Comparison of ENCODE assay signal across 10 cellular contexts in the genomic region with DNA sequence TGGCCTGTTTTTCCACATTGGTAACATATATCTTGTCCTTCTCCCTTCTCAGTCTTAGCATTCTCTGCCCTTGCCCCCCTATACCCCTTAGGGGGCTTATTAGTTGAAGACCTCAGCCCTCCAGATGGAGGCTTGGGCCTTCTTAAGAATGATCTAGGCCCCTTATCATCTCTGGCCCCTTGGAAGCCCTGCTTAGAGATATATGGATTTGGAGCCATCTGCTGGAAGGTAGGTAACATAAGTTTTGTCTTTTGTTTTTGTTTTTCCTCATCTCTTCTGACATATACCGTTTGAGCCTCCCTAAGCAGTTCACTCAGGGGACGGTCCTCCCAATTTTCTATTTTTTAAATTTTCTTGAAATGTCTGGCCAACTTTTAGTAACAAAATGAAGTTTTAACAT. TPM values are rescaled to one million over a fixed set of nuclear protein-coding genes. Genes with fewer than 3 reads are reported as not detected.
DNase-seq lines count a peak whose midpoint lies in the region; ATAC-seq and TF ChIP-seq lines count a peak whose summit lies in the region.
"Had no signal": no experiment of that assay in that cellular context is flagged by ENCODE, and none has a peak within 500 bp of the region (broad histone marks: within the 10 kb centered on the region; RNA-seq: fewer than 3 reads in every experiment).

No MANE protein-coding gene starts in this region.

- H3K36me3 ChIP-seq in hepatocyte (replicated peaks; ENCODE audit: insufficient read depth, low read depth) = no peaks in the 10 kb centered on the region
- no peaks in the 10 kb centered on the region for H3K36me3 ChIP-seq in right atrium auricular region

- TF ChIP-seq CTCF in hepatocyte (IDR thresholded peaks at IDR 0.05; ENCODE audit: poor library complexity) (peak; percentile 29), right atrium auricular region (IDR thresholded peaks at IDR 0.05) (peak in 1 of 2 donors; percentile 26)

- ATAC-seq in HG03457 (IDR thresholded peaks at IDR 0.05; ENCODE audit: unreplicated experiment) (no peak), HG02938 (IDR thresholded peaks at IDR 0.05; ENCODE audit: unreplicated experiment) (no peak)

- H3K9me2 ChIP-seq in hepatocyte (replicated peaks; ENCODE audit: insufficient read depth) = no peaks in the 10 kb centered on the region

- no peaks in the 10 kb centered on the region for H3K27me3 ChIP-seq in hepatocyte
- H3K27me3 ChIP-seq in right atrium auricular region = no peaks in the 10 kb centered on the region

- H3K9me3 ChIP-seq in hepatocyte (ENCODE audit: low read depth) (no peaks in the 10 kb centered on the region), right atrium auricular region (no peaks in the 10 kb centered on the region)

- DNase-seq in COLO829 (ENCODE audit: low spot score) (peak; percentile 2), H4 (ENCODE audit: low spot score) (peak; percentile 12), RPMI7951 (ENCODE audit: low read depth) (peak; percentile 15), hepatocyte (ENCODE audit: low spot score) (no peak), right atrium auricular region (ENCODE audit: low spot score) (no peak)
- no peak for DNase-seq in activated naive CD4-positive, alpha-beta T cell treated with Interleukin-2 at 50 U/mL for 16 hours
- DNase-seq: activated CD4-positive, alpha-beta T cell treated with anti-CD3 and anti-CD28 coated beads for 48 hours; NCI-H2029 had no signal

- 43% methylated on average over 2 of the region's 2 CpGs for WGBS in hepatocyte (ENCODE audit: low lambda C conversion rate, missing lambda C conversion rate)

- H3K27ac ChIP-seq in hepatocyte = no peak overlapping the region
- H3K27ac ChIP-seq in right atrium auricular region = no peak overlapping the region

- no peaks in the 10 kb centered on the region for H4K20me1 ChIP-seq in hepatocyte (ENCODE audit: insufficient read depth, poor library complexity, severe bottlenecking)

- H3K4me3 ChIP-seq in hepatocyte (no peak overlapping the region), right atrium auricular region (no peak overlapping the region)

- no peaks in the 10 kb centered on the region for H3K79me2 ChIP-seq in hepatocyte

- H3K4me1 ChIP-seq in hepatocyte (ENCODE audit: insufficient read depth) = no peaks in the 10 kb centered on the region
- H3K4me1 ChIP-seq in right atrium auricular region = no peaks in the 10 kb centered on the region

- no peak overlapping the region for H3K4me2 ChIP-seq in hepatocyte

- no peak overlapping the region for H2AFZ ChIP-seq in hepatocyte

RNA-seq across cellular contexts. Expression of a gene that starts 48.3 kb away (rescaled TPM):
- total RNA-seq in H4 (2014; rRNA removed; shearing (Covaris generic)) = 19.0 and 19.1 TPM in 2 replicates
- 0.36 and 0.39 TPM in 2 replicates for total RNA-seq in RPMI7951 (2014; rRNA removed; shearing (Covaris generic))
- 1.6 and 2.3 TPM in 2 replicates for total RNA-seq in hepatocyte
- polyA plus RNA-seq in hepatocyte = 0.78 and 1.0 TPM in 2 replicates
- total RNA-seq in right atrium auricular region = 1 to 10 TPM; 4.0 to 8.1 TPM

Comparison
In these comparisons a context has a peak if more than half of its experiments do, and no peak if none do; other contexts are left out.
1. DNase-seq: peak in COLO829 (single experiment), H4 (single experiment) and RPMI7951 (single experiment); none in hepatocyte (single experiment), activated naive CD4-positive, alpha-beta T cell treated with Interleukin-2 at 50 U/mL for 16 hours (single experiment) and right atrium auricular region (single experiment).